20 cellular contexts compared by ENCODE assay signal in the genomic region with DNA sequence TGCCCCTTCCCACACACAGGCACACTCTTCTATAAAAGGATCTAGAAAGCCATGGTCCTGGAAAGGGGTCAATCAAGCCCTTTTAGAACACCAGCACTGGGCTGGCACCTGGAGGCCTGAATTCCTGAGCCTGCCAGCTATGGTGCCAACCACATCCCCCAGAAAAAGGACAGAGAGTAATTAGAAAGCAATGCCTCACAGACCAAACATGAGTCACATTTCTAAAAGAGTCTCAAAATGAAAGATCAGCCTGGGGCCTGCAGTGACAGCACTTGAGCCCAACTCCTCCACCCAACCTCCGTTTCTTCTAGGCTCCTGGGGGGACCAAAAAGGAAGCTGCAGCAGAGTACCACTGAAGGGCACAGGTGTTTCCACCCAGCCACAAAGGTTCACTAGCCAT. TPM values are rescaled to one million over a fixed set of nuclear protein-coding genes. Genes with fewer than 3 reads are reported as not detected.
DNase-seq lines count a peak whose midpoint lies in the region; ATAC-seq, FAIRE-seq and TF ChIP-seq lines count a peak whose summit lies in the region.
"Had no signal": no experiment of that assay in that cellular context is flagged by ENCODE, and none has a peak within 500 bp of the region (broad histone marks: within the 10 kb centered on the region; RNA-seq: fewer than 3 reads in every experiment).

No MANE protein-coding gene starts in this region.

- H3K4me3 ChIP-seq in ovary: no peak overlapping the region
- H3K4me3 ChIP-seq in GM23338: no peak overlapping the region
- H3K4me3 ChIP-seq: testis had no signal

- H4K20me1 ChIP-seq in GM23338 (replicated peaks; ENCODE audit: insufficient read depth): no peaks in the 10 kb centered on the region

- no peak for TF ChIP-seq CTCF in ovary (IDR thresholded peaks at IDR 0.05)
- TF ChIP-seq CTCF in GM23338 (conservative IDR thresholded peaks at IDR 0.05; ENCODE audit: low read depth in 2 of 2): no peak

- H3K27ac Mint-ChIP-seq in GM23338: no peak overlapping the region

- H3K36me3 ChIP-seq in ovary (no peaks in the 10 kb centered on the region), GM23338 (ENCODE audit: insufficient read depth) (no peaks in the 10 kb centered on the region)

- H3K4me1 ChIP-seq in ovary (ENCODE audit: insufficient read depth) (no peaks in the 10 kb centered on the region), GM23338 (ENCODE audit: insufficient read depth) (no peaks in the 10 kb centered on the region)
- H3K4me1 ChIP-seq: testis had no signal

- H3K9me2 ChIP-seq in GM23338 (ENCODE audit: insufficient read depth): peaks cover 19% of the 10 kb centered on the region

- H3K79me2 ChIP-seq in GM23338 (replicated peaks; ENCODE audit: insufficient read depth): peaks cover 3% of the 10 kb centered on the region; the same call in 1 of the 2 replicates

- H3K27me3 Mint-ChIP-seq in GM23338 (ENCODE audit: insufficient read depth, low read depth, poor library complexity): peaks cover 3% of the 10 kb centered on the region

- H3K27me3 ChIP-seq in ovary (no peaks in the 10 kb centered on the region), GM23338 (ENCODE audit: insufficient read depth) (no peaks in the 10 kb centered on the region)
- H3K27me3 ChIP-seq: testis had no signal

- no peak for TF ChIP-seq EP300 in ovary (IDR thresholded peaks at IDR 0.05)

- H2AFZ ChIP-seq in GM23338: no peak overlapping the region

- 89 to 93% (median 90%) methylated on average over 1 of the region's 1 CpG for WGBS in ovary, 3 donors

- no peak for TF ChIP-seq POLR2A in H54 (IDR thresholded peaks at IDR 0.05; ENCODE audit: low read depth, low read length)
- no peak for TF ChIP-seq POLR2A in ovary (IDR thresholded peaks at IDR 0.05)

- H3K36me3 Mint-ChIP-seq in GM23338 (ENCODE audit: low read depth): peaks cover 11% of the 10 kb centered on the region

- peak; percentile 72 for ATAC-seq in SK-N-SH treated with all-trans-retinoic acid at 6 μM for 48 hours
- ATAC-seq in HG03196 (IDR thresholded peaks at IDR 0.05; ENCODE audit: unreplicated experiment): no peak
- no peak for ATAC-seq in GM23338
- ATAC-seq in GM21528 (IDR thresholded peaks at IDR 0.05; ENCODE audit: low FRiP score, unreplicated experiment): no peak
- ATAC-seq: activated T-cell treated with anti-CD3 and anti-CD28 coated beads, Interleukin-2, amount 50 U/mL, for 4 hours had no signal

- peaks cover 15% of the 10 kb centered on the region for H3K4me1 Mint-ChIP-seq in GM23338

- H3K9me3 ChIP-seq in ovary: no peaks in the 10 kb centered on the region
- H3K9me3 ChIP-seq: testis had no signal

- no peak overlapping the region for H3K4me2 ChIP-seq in GM23338

- H3K27ac ChIP-seq in ovary: no peak overlapping the region
- no peak overlapping the region for H3K27ac ChIP-seq in GM23338 (ENCODE audit: low read depth)
- H3K27ac ChIP-seq: testis had no signal

- H3F3A ChIP-seq in GM23338 (replicated peaks; ENCODE audit: low read depth): no peaks in the 10 kb centered on the region

- intact Hi-C loops in ovary (cut with DNase I): no loop called here

- no peak overlapping the region for H3K4me3 Mint-ChIP-seq in GM23338
- H3K4me3 Mint-ChIP-seq: activated T-cell treated with anti-CD3 and anti-CD28 coated beads, Interleukin-2, amount 50 U/mL, for 4 hours had no signal

- FAIRE-seq in H54 (lab: Jason Lieb, UNC): peak; percentile 94
- FAIRE-seq: islet of Langerhans had no signal

- DNase-seq in A172 (ENCODE audit: low spot score) (peak; percentile 83), H54 (ENCODE audit: insufficient read length, low spot score) (peak; percentile 79), glomerular visceral epithelial cell (ENCODE audit: extremely low spot score) (peak; percentile 77), ovary (no peak), GM23338 (ENCODE audit: low spot score) (no peak)
- DNase-seq: activated CD4-positive, CD25-positive, alpha-beta regulatory T cell treated with anti-CD3 and anti-CD28 coated beads, Interleukin-2, amount 50 U/mL, for 72 hours; activated T-cell treated with anti-CD3 and anti-CD28 coated beads, Interleukin-2, amount 50 U/mL, for 4 hours; AML-193; anterior cingulate cortex; DMS153; effector CD8-positive, alpha-beta T cell; midbrain; NCI-H146; NCI-H446 treated with DMSO at 0.1 percent for 48 hours; stimulated activated CD4-positive, alpha-beta T cell treated with anti-CD3 and anti-CD28 coated beads, Interleukin-12 subunit alpha, Interleukin-12 subunit beta, amount 100 ng/mL, for 4 hours; testis had no signal

- peaks cover 4% of the 10 kb centered on the region; the same call in 2 of the 3 replicates for H3K9me3 Mint-ChIP-seq in GM23338
- H3K9me3 Mint-ChIP-seq: activated T-cell treated with anti-CD3 and anti-CD28 coated beads, Interleukin-2, amount 50 U/mL, for 4 hours had no signal

TF ChIP-seq in SK-N-SH treated with all-trans-retinoic acid at 6 μM for 48 hours, 23 proteins besides CTCF, POLR2A, EP300 and RAD21 (continues in another document):
- no peak for TF ChIP-seq PPARA (CRISPR knock-in tag; IDR thresholded peaks at IDR 0.05; ENCODE audit: borderline replicate concordance)
- TF ChIP-seq, protein P1, sequence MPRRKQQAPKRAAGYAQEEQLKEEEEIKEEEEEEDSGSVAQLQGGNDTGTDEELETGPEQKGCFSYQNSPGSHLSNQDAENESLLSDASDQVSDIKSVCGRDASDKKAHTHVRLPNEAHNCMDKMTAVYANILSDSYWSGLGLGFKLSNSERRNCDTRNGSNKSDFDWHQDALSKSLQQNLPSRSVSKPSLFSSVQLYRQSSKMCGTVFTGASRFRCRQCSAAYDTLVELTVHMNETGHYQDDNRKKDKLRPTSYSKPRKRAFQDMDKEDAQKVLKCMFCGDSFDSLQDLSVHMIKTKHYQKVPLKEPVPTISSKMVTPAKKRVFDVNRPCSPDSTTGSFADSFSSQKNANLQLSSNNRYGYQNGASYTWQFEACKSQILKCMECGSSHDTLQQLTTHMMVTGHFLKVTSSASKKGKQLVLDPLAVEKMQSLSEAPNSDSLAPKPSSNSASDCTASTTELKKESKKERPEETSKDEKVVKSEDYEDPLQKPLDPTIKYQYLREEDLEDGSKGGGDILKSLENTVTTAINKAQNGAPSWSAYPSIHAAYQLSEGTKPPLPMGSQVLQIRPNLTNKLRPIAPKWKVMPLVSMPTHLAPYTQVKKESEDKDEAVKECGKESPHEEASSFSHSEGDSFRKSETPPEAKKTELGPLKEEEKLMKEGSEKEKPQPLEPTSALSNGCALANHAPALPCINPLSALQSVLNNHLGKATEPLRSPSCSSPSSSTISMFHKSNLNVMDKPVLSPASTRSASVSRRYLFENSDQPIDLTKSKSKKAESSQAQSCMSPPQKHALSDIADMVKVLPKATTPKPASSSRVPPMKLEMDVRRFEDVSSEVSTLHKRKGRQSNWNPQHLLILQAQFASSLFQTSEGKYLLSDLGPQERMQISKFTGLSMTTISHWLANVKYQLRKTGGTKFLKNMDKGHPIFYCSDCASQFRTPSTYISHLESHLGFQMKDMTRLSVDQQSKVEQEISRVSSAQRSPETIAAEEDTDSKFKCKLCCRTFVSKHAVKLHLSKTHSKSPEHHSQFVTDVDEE (CRISPR knock-in tag; IDR thresholded peaks at IDR 0.05): no peak
- TF ChIP-seq ZFP30 (CRISPR knock-in tag; IDR thresholded peaks at IDR 0.05): no peak
- TF ChIP-seq ZNF70 (CRISPR knock-in tag; IDR thresholded peaks at IDR 0.05): no peak
- no peak for TF ChIP-seq TOX (CRISPR knock-in tag; IDR thresholded peaks at IDR 0.05; ENCODE audit: borderline replicate concordance)
- TF ChIP-seq OSR1 (CRISPR knock-in tag; IDR thresholded peaks at IDR 0.05): no peak
- TF ChIP-seq ZNF565 (CRISPR knock-in tag; conservative IDR thresholded peaks at IDR 0.05; ENCODE audit: low read depth): no peak
- TF ChIP-seq BACH2 (CRISPR knock-in tag; IDR thresholded peaks at IDR 0.05; ENCODE audit: borderline replicate concordance): no peak

TF ChIP-seq in GM23338, 12 proteins besides CTCF, POLR2A, EP300 and RAD21 (continues in another document):
- no peak for TF ChIP-seq ZNF114 (CRISPR knock-in tag; IDR thresholded peaks at IDR 0.05)

RNA-seq across cellular contexts. Expression of a gene that starts 14.1 kb away (rescaled TPM):
- total RNA-seq in A172 (2014; rRNA removed; shearing (Covaris generic)): 104 and 109 TPM in 2 replicates
- 100 to 1,000 TPM in 6 of 7 donors, 10 to 100 TPM in 1; 50.2 to 645 (median 205) TPM for total RNA-seq in ovary
- polyA plus RNA-seq in ovary: 100 to 1,000 TPM; 167 to 645 TPM
- total RNA-seq in GM23338 (2014; rRNA removed; shearing (Covaris generic)): 16.2 and 17.9 TPM in 2 replicates
- 11.5 and 13.2 TPM in 2 replicates for polyA plus RNA-seq in GM23338 (2016; fragmentation: Nextera tagmentation; extraction: Ambion mirVana)

Comparison
In these comparisons a context has a peak if more than half of its experiments do, and no peak if none do; other contexts are left out.
1. DNase-seq: peak in A172 (single experiment), H54 (single experiment) and glomerular visceral epithelial cell (single experiment); none in ovary (0 of 5) and GM23338 (single experiment).